Comparison of ENCODE assay signal across 8 cellular contexts in genomic region chr3:69082805-69083204, GRCh38. TPM values are rescaled to one million over a fixed set of nuclear protein-coding genes. Genes with fewer than 3 reads are reported as not detected.
DNase-seq lines count a peak whose midpoint lies in the region; ATAC-seq, FAIRE-seq and TF ChIP-seq lines count a peak whose summit lies in the region.

No MANE protein-coding gene starts in this region.

- intact Hi-C loops in GM12878 (cut with micrococcal nuclease; ENCODE audit: unreplicated experiment): loop anchor here (5.0 to 10.0 kb wide), 2 partner anchors 119 to 1428 kb away; partner anchors contain the start of gene SUCLG2
- intact Hi-C loops in tibial artery (cut with DNase I; ENCODE audit: low total_unique reads): loop anchor here (10.0 kb wide), 1 partner anchor 68 kb away; the partner anchor contains the start of gene EOGT

- H3K4me3 ChIP-seq in GM12878: peak overlapping the region; percentile 23; the same call in 1 of the 2 replicates
- no peak overlapping the region for H3K4me3 ChIP-seq in tibial artery

- peak; percentile 73 to 81; a peak in 2 of 4 replicates for TF ChIP-seq EP300 in GM12878 (IDR thresholded peaks at IDR 0.05; ENCODE audit: borderline replicate concordance in 1 of 2, control insufficient read depth in 1 of 2, low read depth in 2 of 2, low read length in 2 of 2)

- peak; percentile 31 for FAIRE-seq in GM12878 (lab: Jason Lieb, UNC)

- no peak for TF ChIP-seq CTCF in GM12878 (IDR thresholded peaks at IDR 0.05 in 2 of 3, conservative IDR thresholded peaks at IDR 0.05 in 1 of 3; ENCODE audit: control insufficient read depth in 2 of 3, extremely low read depth in 1 of 3, insufficient read depth in 1 of 3, low read depth in 3 of 3, low read length in 3 of 3)
- TF ChIP-seq CTCF in nephron (IDR thresholded peaks at IDR 0.05; ENCODE audit: unreplicated experiment in 3 of 3): no peak
- no peak for TF ChIP-seq CTCF in tibial artery (IDR thresholded peaks at IDR 0.05)

- CTCF ChIA-PET in GM12878 (lab: Yijun Ruan, JAX): interaction anchor here (0.8 to 2.8 kb wide), 9 partner anchors 9 to 222 kb away, joined by 3 to 7 read pairs (median 5); partner anchors contain the start of gene TMF1

- no peaks in the 10 kb centered on the region for H3K27me3 ChIP-seq in GM12878 (replicated peaks in 1 of 2; ENCODE audit: control insufficient read depth in 2 of 2, insufficient read depth in 2 of 2, low read length in 1 of 2)
- H3K27me3 ChIP-seq in tibial artery: no peaks in the 10 kb centered on the region

- peak overlapping the region; percentile 99 for H3K4me3 Mint-ChIP-seq in T-helper 1 cell treated with Interleukin-12 subunit alpha and Interleukin-12 subunit beta and Interleukin-4 antibody, amounts not matched to agents 30 μg/mL and 1 μg/mL, for 36 hours
- H3K4me3 Mint-ChIP-seq in nephron: peak overlapping the region; percentile 45 to 67 (median 48)

- peaks cover 59% of the 10 kb centered on the region for H3K79me2 ChIP-seq in GM12878 (ENCODE audit: control insufficient read depth, insufficient read depth, low read length)

- SMC1A ChIA-PET in GM12878 (lab: Charles Lee; ENCODE audit: uncharacterized antibody, unreplicated experiment): interaction anchor here (0.8 to 19.6 kb wide), 8 partner anchors 10 to 120 kb away, joined by 3 to 234 read pairs (median 6); partner anchors contain the start of gene TMF1

- no peaks in the 10 kb centered on the region for H4K20me1 ChIP-seq in GM12878 (ENCODE audit: control insufficient read depth, insufficient read depth)

- peak overlapping the region; percentile 87 for H3K4me2 ChIP-seq in GM12878 (ENCODE audit: control insufficient read depth, insufficient read depth)

- H3K4me1 Mint-ChIP-seq in T-helper 1 cell treated with Interleukin-12 subunit alpha and Interleukin-12 subunit beta and Interleukin-4 antibody, amounts not matched to agents 30 μg/mL and 1 μg/mL, for 36 hours (ENCODE audit: low read depth): peaks cover 53% of the 10 kb centered on the region
- H3K4me1 Mint-ChIP-seq in nephron: peaks cover 65% of the 10 kb centered on the region

- no TSS peak for BruUV-seq in GM12878 (replicated peaks; lab: Mats Ljungman, UMichigan)

- RAD21 ChIA-PET in GM12878 (lab: Charles Lee; ENCODE audit: unreplicated experiment): interaction anchor here (0.6 to 16.7 kb wide), 8 partner anchors 11 to 224 kb away, joined by 3 to 152 read pairs (median 4); partner anchors contain the start of gene TMF1

- H3K9me3 Mint-ChIP-seq in T-helper 1 cell treated with Interleukin-12 subunit alpha and Interleukin-12 subunit beta and Interleukin-4 antibody, amounts not matched to agents 30 μg/mL and 1 μg/mL, for 36 hours: no peaks in the 10 kb centered on the region
- no peaks in the 10 kb centered on the region for H3K9me3 Mint-ChIP-seq in nephron

- H2AFZ ChIP-seq in GM12878 (ENCODE audit: control insufficient read depth, low read depth, low read length): no peak overlapping the region; the same call in 1 of the 2 replicates

- H3K36me3 Mint-ChIP-seq in T-helper 1 cell treated with Interleukin-12 subunit alpha and Interleukin-12 subunit beta and Interleukin-4 antibody, amounts not matched to agents 30 μg/mL and 1 μg/mL, for 36 hours (ENCODE audit: low read depth): peaks cover 30% of the 10 kb centered on the region
- H3K36me3 Mint-ChIP-seq in nephron (ENCODE audit: low read depth): no peaks in the 10 kb centered on the region

- TF ChIP-seq RAD21 in GM12878 (IDR thresholded peaks at IDR 0.05; ENCODE audit: insufficient read depth, low read depth, low read length): no peak

- no peaks in the 10 kb centered on the region for H3K36me3 ChIP-seq in GM12878 (ENCODE audit: control insufficient read depth in 2 of 2, insufficient read depth in 2 of 2, low read length in 1 of 2)
- no peaks in the 10 kb centered on the region for H3K36me3 ChIP-seq in tibial artery

- peak; percentile 17 for DNase-seq in AG20443 (ENCODE audit: low spot score)
- peak; percentile 92 for DNase-seq in GM12878 (ENCODE audit: low read depth, low spot score)
- DNase-seq in tibial artery: no peak
- DNase-seq in COLO668 (lab: John Stamatoyannopoulos, UW; ENCODE audit: unreplicated experiment): no peak

- POLR2A ChIA-PET in GM12878 (lab: Charles Lee): interaction anchor here (0.6 to 4.2 kb wide), 7 partner anchors 9 to 203 kb away, joined by 3 to 14 read pairs (median 4); partner anchors contain the start of gene TMF1

- in situ Hi-C loops in GM12878 (cut with MboI): no loop called here

- H3K27ac Mint-ChIP-seq in T-helper 1 cell treated with Interleukin-12 subunit alpha and Interleukin-12 subunit beta and Interleukin-4 antibody, amounts not matched to agents 30 μg/mL and 1 μg/mL, for 36 hours: peak overlapping the region; percentile 99
- H3K27ac Mint-ChIP-seq in nephron: peak overlapping the region; percentile 70 to 83 (median 75)

- H3K9ac ChIP-seq in GM12878 (ENCODE audit: control insufficient read depth, insufficient read depth, low read length): peak overlapping the region; percentile 40

- H3K27ac ChIP-seq in GM12878 (ENCODE audit: control insufficient read depth, insufficient read depth) (peak overlapping the region; percentile 75), tibial artery (peak overlapping the region; percentile 93 to 96)

- peak; percentile 37; the same call in 1 of the 2 replicates for TF ChIP-seq POLR2A in GM12878 (IDR thresholded peaks at IDR 0.05; ENCODE audit: low read depth, low read length)

- peaks cover 31% of the 10 kb centered on the region for H3K4me1 ChIP-seq in GM12878 (ENCODE audit: control insufficient read depth, insufficient read depth, low read length)
- H3K4me1 ChIP-seq in tibial artery: peaks cover 0 to 65% (median 50%) of the 10 kb centered on the region in 4 donors

- H3K27me3 Mint-ChIP-seq in T-helper 1 cell treated with Interleukin-12 subunit alpha and Interleukin-12 subunit beta and Interleukin-4 antibody, amounts not matched to agents 30 μg/mL and 1 μg/mL, for 36 hours (ENCODE audit: low read depth): no peaks in the 10 kb centered on the region
- no peaks in the 10 kb centered on the region for H3K27me3 Mint-ChIP-seq in nephron (ENCODE audit: low read depth)

- ATAC-seq in GM19043 (IDR thresholded peaks at IDR 0.05; ENCODE audit: low read depth, unreplicated experiment) (peak; percentile 57), HG03354 (IDR thresholded peaks at IDR 0.05; ENCODE audit: poor library complexity, severe bottlenecking, unreplicated experiment) (peak; percentile 54), GM12878 (peak; percentile 64)

- H3K9me3 ChIP-seq in GM12878 (replicated peaks; ENCODE audit: control insufficient read depth, insufficient read depth, low read length) (no peaks in the 10 kb centered on the region), tibial artery (no peaks in the 10 kb centered on the region)

RNA-seq across cellular contexts. Expression of gene ARL6IP5, which starts 1.9 kb away (rescaled TPM):
- 74.1 and 86.4 TPM in 2 replicates for total RNA-seq in GM12878 (2013; cell fraction: nucleolus; rRNA removed)
- 95.9 and 109 TPM in 2 replicates for total RNA-seq in GM12878 (2014; rRNA removed)
- total RNA-seq in GM12878 (2014; rRNA removed; fragmentation: Illumina TruSeq; extraction: Trizol): 77.9 and 78.2 TPM in 2 replicates
- 95.7 and 98.3 TPM in 2 replicates for total RNA-seq in GM12878 (2021)
- polyA plus RNA-seq in GM12878 (2011; ENCODE audit: low read depth): 42.4 TPM
- polyA plus RNA-seq in GM12878 (2011; rRNA removed): 244 and 334 TPM in 2 replicates
- polyA plus RNA-seq in GM12878 (2011; cell fraction: cytosol; rRNA removed): 123 and 129 TPM in 2 replicates
- polyA plus RNA-seq in GM12878 (2011; cell fraction: nucleus; rRNA removed): 51.0 and 59.5 TPM in 2 replicates
- polyA plus RNA-seq in GM12878 (2012): 62.8 and 88.5 TPM in 2 replicates
- 139 and 158 TPM in 2 replicates for polyA plus RNA-seq in GM12878 (2014; fragmentation: Illumina TruSeq; extraction: Trizol)
- polyA plus RNA-seq in GM12878 (2014; fragmentation: Nextera tagmentation; extraction: Ambion mirVana): 100 to 1,000 TPM; 269 to 310 TPM
- polyA plus RNA-seq in GM12878 (2014; rRNA removed): 84.1 and 95.2 TPM in 2 replicates
- 100 to 1,000 TPM; 156 to 162 TPM for polyA plus RNA-seq in GM12878 (2016; fragmentation: Nextera tagmentation; extraction: Ambion mirVana)
- polyA minus RNA-seq in GM12878 (2011; rRNA and poly(A)+ RNA removed): 134 and 166 TPM in 2 replicates
- 41.7 and 42.1 TPM in 2 replicates for polyA minus RNA-seq in GM12878 (2011; cell fraction: cytosol; rRNA and poly(A)+ RNA removed)
- 21.5 and 32.9 TPM in 2 replicates for polyA minus RNA-seq in GM12878 (2011; cell fraction: nucleus; rRNA and poly(A)+ RNA removed)

RNA-seq across cellular contexts. Expression of gene UBA3, which starts 2.6 kb away (rescaled TPM):
- 154 and 155 TPM in 2 replicates for total RNA-seq in GM12878 (2013; cell fraction: nucleolus; rRNA removed)
- total RNA-seq in GM12878 (2014; rRNA removed): 77.0 and 95.8 TPM in 2 replicates
- total RNA-seq in GM12878 (2014; rRNA removed; fragmentation: Illumina TruSeq; extraction: Trizol): 83.8 and 92.5 TPM in 2 replicates
- 72.5 and 73.9 TPM in 2 replicates for total RNA-seq in GM12878 (2021)
- polyA plus RNA-seq in GM12878 (2011; ENCODE audit: low read depth): 16.8 TPM
- 116 and 190 TPM in 2 replicates for polyA plus RNA-seq in GM12878 (2011; rRNA removed)
- 38.9 and 49.0 TPM in 2 replicates for polyA plus RNA-seq in GM12878 (2011; cell fraction: cytosol; rRNA removed)
- 102 and 104 TPM in 2 replicates for polyA plus RNA-seq in GM12878 (2011; cell fraction: nucleus; rRNA removed)
- polyA plus RNA-seq in GM12878 (2012): 32.1 and 36.7 TPM in 2 replicates
- polyA plus RNA-seq in GM12878 (2014; fragmentation: Illumina TruSeq; extraction: Trizol): 103 and 139 TPM in 2 replicates
- 100 to 1,000 TPM; 106 to 131 TPM for polyA plus RNA-seq in GM12878 (2014; fragmentation: Nextera tagmentation; extraction: Ambion mirVana)
- 64.8 and 72.9 TPM in 2 replicates for polyA plus RNA-seq in GM12878 (2014; rRNA removed)
- polyA plus RNA-seq in GM12878 (2016; fragmentation: Nextera tagmentation; extraction: Ambion mirVana): 100 to 1,000 TPM; 100 to 108 TPM
- polyA minus RNA-seq in GM12878 (2011; rRNA and poly(A)+ RNA removed): 38.1 and 50.0 TPM in 2 replicates
- 21.7 and 27.0 TPM in 2 replicates for polyA minus RNA-seq in GM12878 (2011; cell fraction: cytosol; rRNA and poly(A)+ RNA removed)
- polyA minus RNA-seq in GM12878 (2011; cell fraction: nucleus; rRNA and poly(A)+ RNA removed): 40.0 and 61.1 TPM in 2 replicates

RNA-seq across cellular contexts. Expression of gene TMF1, which starts 30.7 kb away (rescaled TPM):
- 88.0 and 127 TPM in 2 replicates for total RNA-seq in GM12878 (2013; cell fraction: nucleolus; rRNA removed)
- 15.8 and 16.5 TPM in 2 replicates for total RNA-seq in GM12878 (2014; rRNA removed)
- 22.9 and 23.2 TPM in 2 replicates for total RNA-seq in GM12878 (2014; rRNA removed; fragmentation: Illumina TruSeq; extraction: Trizol)
- 18.5 and 19.0 TPM in 2 replicates for total RNA-seq in GM12878 (2021)
- polyA plus RNA-seq in GM12878 (2011; ENCODE audit: low read depth): 8.5 TPM
- 17.1 and 33.3 TPM in 2 replicates for polyA plus RNA-seq in GM12878 (2011; rRNA removed)
- polyA plus RNA-seq in GM12878 (2011; cell fraction: cytosol; rRNA removed): 6.1 and 6.8 TPM in 2 replicates
- polyA plus RNA-seq in GM12878 (2011; cell fraction: nucleus; rRNA removed): 10.8 and 21.1 TPM in 2 replicates
- 18.8 and 25.0 TPM in 2 replicates for polyA plus RNA-seq in GM12878 (2012)
- 18.1 and 20.5 TPM in 2 replicates for polyA plus RNA-seq in GM12878 (2014; fragmentation: Illumina TruSeq; extraction: Trizol)
- polyA plus RNA-seq in GM12878 (2014; fragmentation: Nextera tagmentation; extraction: Ambion mirVana): 1 to 10 TPM; 7.1 to 7.9 TPM
- polyA plus RNA-seq in GM12878 (2014; rRNA removed): 13.3 and 23.8 TPM in 2 replicates
- 10 to 100 TPM; 23.4 to 24.5 TPM for polyA plus RNA-seq in GM12878 (2016; fragmentation: Nextera tagmentation; extraction: Ambion mirVana)
- polyA minus RNA-seq in GM12878 (2011; rRNA and poly(A)+ RNA removed): 22.6 and 29.0 TPM in 2 replicates
- polyA minus RNA-seq in GM12878 (2011; cell fraction: cytosol; rRNA and poly(A)+ RNA removed): 8.6 and 10.2 TPM in 2 replicates
- 16.4 and 18.5 TPM in 2 replicates for polyA minus RNA-seq in GM12878 (2011; cell fraction: nucleus; rRNA and poly(A)+ RNA removed)

RNA-seq across cellular contexts. Expression of gene LMOD3, which starts 39.6 kb away (rescaled TPM):
- not detected in 2 replicates for total RNA-seq in GM12878 (2013; cell fraction: nucleolus; rRNA removed)
- total RNA-seq in GM12878 (2014; rRNA removed) (0.06 TPM in 1 of 2 replicates, not detected in the other), GM12878 (2014; rRNA removed; fragmentation: Illumina TruSeq; extraction: Trizol) (0.05 and 0.09 TPM in 2 replicates), GM12878 (2021) (0.08 TPM in 1 of 2 replicates, not detected in the other)
- polyA plus RNA-seq in GM12878 (2011; ENCODE audit: low read depth): not detected
- polyA plus RNA-seq in GM12878 (2011; rRNA removed) (not detected in 2 replicates), GM12878 (2014; fragmentation: Illumina TruSeq; extraction: Trizol) (0.04 TPM in 1 of 2 replicates, not detected in the other), GM12878 (2014; fragmentation: Nextera tagmentation; extraction: Ambion mirVana) (under 1 TPM; 0.11 to 0.13 TPM), GM12878 (2014; rRNA removed) (0.04 and 0.13 TPM in 2 replicates), GM12878 (2016; fragmentation: Nextera tagmentation; extraction: Ambion mirVana) (under 1 TPM; 0.09 to 0.20 TPM)
- polyA plus RNA-seq in GM12878 (2011; cell fraction: cytosol; rRNA removed): not detected in 2 replicates
- polyA plus RNA-seq in GM12878 (2011; cell fraction: nucleus; rRNA removed): not detected in 2 replicates
- polyA plus RNA-seq in GM12878 (2012): 0.03 and 0.08 TPM in 2 replicates
- not detected in 2 replicates for polyA minus RNA-seq in GM12878 (2011; rRNA and poly(A)+ RNA removed)
- polyA minus RNA-seq in GM12878 (2011; cell fraction: cytosol; rRNA and poly(A)+ RNA removed): not detected in 2 replicates
- not detected in 2 replicates for polyA minus RNA-seq in GM12878 (2011; cell fraction: nucleus; rRNA and poly(A)+ RNA removed)

Comparison
In these comparisons a context has a peak if more than half of its experiments do, and no peak if none do; other contexts are left out.
1. DNase-seq: peak in AG20443 (single experiment) and GM12878 (single experiment); none in tibial artery (0 of 2) and COLO668 (single experiment).
2. Peak in every context shown above with its lines, with median percentiles within 50 percentile points of each other: ATAC-seq.